In genomic region chr11:62123669-62124185, GRCh38 we compare ENCODE assay signal across 8 cellular contexts. TPM values are rescaled to one million over a fixed set of nuclear protein-coding genes. Genes with fewer than 3 reads are reported as not detected.
DNase-seq lines count a peak whose midpoint lies in the region; TF ChIP-seq lines count a peak whose summit lies in the region.

INCENP (plus strand) TSS chr11:62124011; CDS start chr11:62128162, 4,151 bp downstream.

- H3K36me3 ChIP-seq in H7 (replicated peaks; ENCODE audit: control insufficient read depth, insufficient read depth, low read length) = peaks cover 9% of the 10 kb centered on the region

- H3K9me3 Mint-ChIP-seq in nephron = no peaks in the 10 kb centered on the region
- H3K9me3 Mint-ChIP-seq in stimulated activated naive CD8-positive, alpha-beta T cell treated with anti-CD3 and anti-CD28 coated beads, Interleukin-15, Interleukin-2, amounts not matched to agents 100 ng/mL and 50 ng/mL, for 24 hours = no peaks in the 10 kb centered on the region

- no peaks in the 10 kb centered on the region for H3K27me3 Mint-ChIP-seq in nephron (ENCODE audit: low read depth)
- no peaks in the 10 kb centered on the region for H3K27me3 Mint-ChIP-seq in stimulated activated naive CD8-positive, alpha-beta T cell treated with anti-CD3 and anti-CD28 coated beads, Interleukin-15, Interleukin-2, amounts not matched to agents 100 ng/mL and 50 ng/mL, for 24 hours

- peaks cover 19% of the 10 kb centered on the region for H3K4me1 Mint-ChIP-seq in nephron
- peaks cover 27% of the 10 kb centered on the region for H3K4me1 Mint-ChIP-seq in stimulated activated naive CD8-positive, alpha-beta T cell treated with anti-CD3 and anti-CD28 coated beads, Interleukin-15, Interleukin-2, amounts not matched to agents 100 ng/mL and 50 ng/mL, for 24 hours (ENCODE audit: low read depth)

- H3K4me3 ChIP-seq in H7 (ENCODE audit: insufficient read depth, low read depth, low read length) (peak within 1 kb of the TSS; percentile 100), fibroblast of the aortic adventitia (ENCODE audit: low read depth, low read length) (peak within 1 kb of the TSS; percentile 99)

- DNase-seq in ELR (ENCODE audit: low read depth) = peak; percentile 99
- DNase-seq in H7 = peak; percentile 99
- DNase-seq in M059J (ENCODE audit: low read depth) = peak; percentile 99
- DNase-seq in SHP77 (lab: John Stamatoyannopoulos, UW) = peak; percentile 97
- DNase-seq in activated effector memory CD4-positive, alpha-beta T cell treated with Interleukin-2 at 50 U/mL for 16 hours = peak; percentile 94
- DNase-seq in fibroblast of the aortic adventitia (ENCODE audit: low read depth) = peak; percentile 99

- H3K4me3 Mint-ChIP-seq in nephron = peak within 1 kb of the TSS; percentile 97 to 100 (median 99)
- peak within 1 kb of the TSS; percentile 87 for H3K4me3 Mint-ChIP-seq in stimulated activated naive CD8-positive, alpha-beta T cell treated with anti-CD3 and anti-CD28 coated beads, Interleukin-15, Interleukin-2, amounts not matched to agents 100 ng/mL and 50 ng/mL, for 24 hours

- TF ChIP-seq CTCF in fibroblast of the aortic adventitia (IDR thresholded peaks at IDR 0.05; ENCODE audit: insufficient read depth, low read length) (no peak), nephron (IDR thresholded peaks at IDR 0.05; ENCODE audit: unreplicated experiment in 3 of 3) (no peak)

- peak within 1 kb of the TSS; percentile 47 to 96 (median 87) for H3K27ac Mint-ChIP-seq in nephron
- H3K27ac Mint-ChIP-seq in stimulated activated naive CD8-positive, alpha-beta T cell treated with anti-CD3 and anti-CD28 coated beads, Interleukin-15, Interleukin-2, amounts not matched to agents 100 ng/mL and 50 ng/mL, for 24 hours = peak within 1 kb of the TSS; percentile 88

- H3K36me3 Mint-ChIP-seq in nephron (ENCODE audit: low read depth) = peaks cover 7% of the 10 kb centered on the region
- H3K36me3 Mint-ChIP-seq in stimulated activated naive CD8-positive, alpha-beta T cell treated with anti-CD3 and anti-CD28 coated beads, Interleukin-15, Interleukin-2, amounts not matched to agents 100 ng/mL and 50 ng/mL, for 24 hours (ENCODE audit: low read depth) = peaks cover 18% of the 10 kb centered on the region

- H3K27me3 ChIP-seq in H7 (ENCODE audit: control insufficient read depth, insufficient read depth, low read length) = no peaks in the 10 kb centered on the region

RNA-seq across cellular contexts. Expression of gene INCENP, which starts in this region (rescaled TPM):
- total RNA-seq in H7 (2014; rRNA removed; shearing (Covaris generic)) = 96.8 and 107 TPM in 2 replicates
- 47.9 and 76.2 TPM in 2 replicates for total RNA-seq in M059J (2014; rRNA removed; shearing (Covaris generic))
- total RNA-seq in fibroblast of the aortic adventitia (ENCODE audit: low replicate concordance) = 3.2 and 47.5 TPM in 2 replicates

Comparison
In these comparisons a context has a peak if more than half of its experiments do, and no peak if none do; other contexts are left out.
1. Peak in every context shown above with its lines: DNase-seq and H3K4me3 ChIP-seq.